Comparison of ENCODE assay signal across 18 cellular contexts in the genomic region with DNA sequence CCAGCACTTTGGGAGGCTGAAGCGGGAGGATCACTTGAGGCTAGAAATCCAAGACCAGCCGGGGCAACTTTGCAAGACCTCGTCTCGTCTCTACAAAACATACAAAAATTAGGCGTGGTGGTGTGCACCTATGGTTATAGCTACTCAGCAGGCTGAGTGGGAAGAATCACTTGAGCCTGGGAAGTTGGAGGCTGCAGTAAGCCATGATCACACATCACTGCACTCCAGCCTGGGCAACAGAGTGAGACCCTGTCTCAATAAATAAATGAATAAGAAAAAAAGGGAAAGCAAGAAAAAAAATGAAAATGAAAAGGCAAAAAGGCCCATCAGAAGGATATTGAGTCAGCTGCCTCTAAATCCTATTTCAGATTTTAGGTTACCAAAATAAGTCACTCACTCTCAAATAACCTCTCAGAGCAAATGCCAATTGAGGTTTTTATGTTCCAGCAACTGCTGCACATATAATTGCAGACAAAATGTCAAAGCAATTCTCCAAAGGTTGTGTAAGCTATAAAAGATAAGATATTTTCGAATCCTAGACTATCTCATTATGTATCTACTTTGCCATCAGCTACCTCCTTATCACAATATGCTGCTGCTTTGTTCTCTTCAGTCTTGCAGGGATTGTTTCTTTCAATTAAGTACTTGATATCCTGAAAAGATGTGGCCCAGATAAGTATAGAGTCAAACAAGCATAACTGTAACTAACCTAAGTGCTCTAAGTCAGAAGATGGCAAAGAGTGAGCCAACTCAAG. TPM values are rescaled to one million over a fixed set of nuclear protein-coding genes. Genes with fewer than 3 reads are reported as not detected.
DNase-seq lines count a peak whose midpoint lies in the region; ATAC-seq and TF ChIP-seq lines count a peak whose summit lies in the region.
"Had no signal": no experiment of that assay in that cellular context is flagged by ENCODE, and none has a peak within 500 bp of the region (broad histone marks: within the 10 kb centered on the region; RNA-seq: fewer than 3 reads in every experiment).

No MANE protein-coding gene starts in this region.

- no peak overlapping the region for H2BK12ac ChIP-seq in H9 (ENCODE audit: insufficient read length, low read depth, low read length)

- H3K23me2 ChIP-seq in H9 (ENCODE audit: insufficient read length, low read depth, low read length, poor library complexity, severe bottlenecking): peaks cover 14% of the 10 kb centered on the region

- no peak overlapping the region for H3T11ph ChIP-seq in H9 (ENCODE audit: low read length)

- no peak overlapping the region for H3K56ac ChIP-seq in H9 (ENCODE audit: insufficient read length, low read depth, low read length)

- peak overlapping the region; percentile 49 for H3K23ac ChIP-seq in H9 (ENCODE audit: insufficient read length, low read depth, low read length)

- no peak overlapping the region for H4K8ac ChIP-seq in H9 (replicated peaks; ENCODE audit: insufficient read length, low read depth, low read length)

- H3K27ac Mint-ChIP-seq in H9 (peak overlapping the region in 1 of 3 experiments; percentile 24; a peak in 1 of 7 replicates), neural crest cell (ENCODE audit: unreplicated experiment) (no peak overlapping the region), MCF 10A (ENCODE audit: low read depth, unreplicated experiment) (no peak overlapping the region)
- H3K27ac Mint-ChIP-seq in activated naive CD8-positive, alpha-beta T cell treated with anti-CD3 and anti-CD28 coated beads for 36 hours: peak overlapping the region; percentile 45

- H3K18ac ChIP-seq in H9 (ENCODE audit: insufficient read length, low read depth, low read length): no peak overlapping the region

- POLR2A ChIA-PET in SK-N-SH (lab: Yijun Ruan, JAX): no interaction called here
- POLR2A ChIA-PET in MCF 10A (lab: Yijun Ruan, JAX): interaction anchor here (0.7 to 2.1 kb wide), 2 partner anchors 11 to 50 kb away, joined by 3 to 11 read pairs; no protein-coding TSS in a partner anchor

- H3K27me3 Mint-ChIP-seq in H9 (ENCODE audit: low read depth): no peaks in the 10 kb centered on the region
- no peaks in the 10 kb centered on the region for H3K27me3 Mint-ChIP-seq in activated naive CD8-positive, alpha-beta T cell treated with anti-CD3 and anti-CD28 coated beads for 36 hours
- no peaks in the 10 kb centered on the region for H3K27me3 Mint-ChIP-seq in neural crest cell (ENCODE audit: low read depth)
- no peaks in the 10 kb centered on the region for H3K27me3 Mint-ChIP-seq in MCF 10A (ENCODE audit: insufficient read depth, unreplicated experiment)

- H3K4me2 ChIP-seq in SK-N-SH (no peak overlapping the region), H9 (ENCODE audit: insufficient read depth, insufficient read length, low read length) (no peak overlapping the region)
- H3K4me2 ChIP-seq: smooth muscle cell had no signal

- H3K9me2 ChIP-seq in SK-N-SH: no peaks in the 10 kb centered on the region

- H3K14ac ChIP-seq in H9 (ENCODE audit: insufficient read depth, low read length): no peak overlapping the region

- no peak overlapping the region for H3K4ac ChIP-seq in H9 (ENCODE audit: low read depth, low read length)

- no TSS peak for BruUV-seq in MCF 10A (replicated peaks; lab: Mats Ljungman, UMichigan)

- no peaks in the 10 kb centered on the region for H3K9me3 ChIP-seq in SK-N-SH
- H3K9me3 ChIP-seq in H9 (ENCODE audit: control insufficient read depth, low read depth, low read length): no peaks in the 10 kb centered on the region
- no peaks in the 10 kb centered on the region for H3K9me3 ChIP-seq in tibial artery

- peaks cover 13% of the 10 kb centered on the region for H3K79me1 ChIP-seq in H9 (ENCODE audit: insufficient read depth, low read depth, low read length, poor library complexity, severe bottlenecking)

- no peak overlapping the region for H3K4me3 Mint-ChIP-seq in H9
- no peak overlapping the region for H3K4me3 Mint-ChIP-seq in activated naive CD8-positive, alpha-beta T cell treated with anti-CD3 and anti-CD28 coated beads for 36 hours
- H3K4me3 Mint-ChIP-seq in neural crest cell: peak overlapping the region; percentile 34
- H3K4me3 Mint-ChIP-seq in MCF 10A (ENCODE audit: unreplicated experiment): no peak overlapping the region

- H2BK20ac ChIP-seq in H9 (ENCODE audit: low read depth, low read length, poor library complexity, severe bottlenecking): no peak overlapping the region

- TF ChIP-seq RAD21 in SK-N-SH (IDR thresholded peaks at IDR 0.05; ENCODE audit: low read length): no peak

- H2AFZ ChIP-seq in SK-N-SH (ENCODE audit: low read depth): no peak overlapping the region
- H2AFZ ChIP-seq in H9 (ENCODE audit: low read length): no peak overlapping the region

- H3K9ac ChIP-seq in SK-N-SH (no peak overlapping the region), H9 (ENCODE audit: extremely low read depth, insufficient read length, low read length) (no peak overlapping the region)

- no peak overlapping the region for H2BK15ac ChIP-seq in H9 (ENCODE audit: low read depth, low read length)

- peaks cover 85% of the 10 kb centered on the region for H4K20me1 ChIP-seq in SK-N-SH (ENCODE audit: insufficient read depth)
- no peaks in the 10 kb centered on the region for H4K20me1 ChIP-seq in H9 (ENCODE audit: control insufficient read depth, insufficient read depth, insufficient read length)

- H2AK5ac ChIP-seq in H9 (ENCODE audit: insufficient read length, low read length): no peak overlapping the region

- no peak overlapping the region for H2BK5ac ChIP-seq in H9 (ENCODE audit: insufficient read length, low read length)

- no peak for DNase-seq in SK-N-SH
- no peak for DNase-seq in H9
- no peak for DNase-seq in activated naive CD8-positive, alpha-beta T cell treated with anti-CD3 and anti-CD28 coated beads for 36 hours
- no peak for DNase-seq in neural crest cell (ENCODE audit: low read depth, low spot score)
- no peak for DNase-seq in tibial artery
- no peak for DNase-seq in MCF 10A (ENCODE audit: unreplicated experiment)
- DNase-seq: activated CD8-positive, alpha-beta memory T cell treated with anti-CD3 and anti-CD28 coated beads, Interleukin-2, amount 50 U/mL, for 48 hours; islet precursor cell; KG1; mesenchymal stem cell; NCI-H146; NCI-H345; stimulated activated naive CD8-positive, alpha-beta T cell treated with anti-CD3 and anti-CD28 coated beads, Interleukin-15, Interleukin-2, amounts not matched to agents 100 U/mL and 50 U/mL, for 24 hours had no signal

- 85% methylated on average over 6 of the region's 6 CpGs for WGBS in SK-N-SH (ENCODE audit: low lambda C conversion rate)
- no CpG with 5 or more reads among the region's 6 CpGs for WGBS in H9 (ENCODE audit: extremely low coverage, insufficient read length, low lambda C conversion rate)

- H3K79me2 ChIP-seq in SK-N-SH (ENCODE audit: insufficient read depth) (peaks cover 93% of the 10 kb centered on the region), H9 (ENCODE audit: insufficient read depth, low read length) (peaks cover 76% of the 10 kb centered on the region)

- no peaks in the 10 kb centered on the region; a peak in 1 of 5 replicates for H3K9me3 Mint-ChIP-seq in H9
- no peaks in the 10 kb centered on the region for H3K9me3 Mint-ChIP-seq in activated naive CD8-positive, alpha-beta T cell treated with anti-CD3 and anti-CD28 coated beads for 36 hours
- no peaks in the 10 kb centered on the region for H3K9me3 Mint-ChIP-seq in neural crest cell
- no peaks in the 10 kb centered on the region for H3K9me3 Mint-ChIP-seq in MCF 10A (ENCODE audit: unreplicated experiment)

- TF ChIP-seq EP300 in SK-N-SH (IDR thresholded peaks at IDR 0.05; ENCODE audit: borderline replicate concordance in 1 of 2, low read depth in 1 of 2, low read length in 1 of 2): no peak

- ATAC-seq in SK-N-SH treated with all-trans-retinoic acid at 6 μM for 48 hours (no peak), GM21825 (IDR thresholded peaks at IDR 0.05; ENCODE audit: unreplicated experiment) (no peak)
- ATAC-seq: stimulated activated naive CD8-positive, alpha-beta T cell treated with anti-CD3 and anti-CD28 coated beads, Interleukin-15, Interleukin-2, amounts not matched to agents 100 U/mL and 50 U/mL, for 24 hours had no signal

- no peak overlapping the region for H3K27ac ChIP-seq in SK-N-SH (ENCODE audit: low read depth in 2 of 2, low read length in 1 of 2)
- no peak overlapping the region for H3K27ac ChIP-seq in H9 (ENCODE audit: insufficient read length, low read depth, low read length)
- H3K27ac ChIP-seq in tibial artery: no peak overlapping the region
- H3K27ac ChIP-seq: 22Rv1, coronary artery had no signal

- CTCF ChIA-PET in SK-N-SH (lab: Yijun Ruan, JAX): interaction anchor here (1.4 to 2.0 kb wide), 2 partner anchors 66 to 218 kb away, joined by 3 to 7 read pairs; no protein-coding TSS in a partner anchor
- CTCF ChIA-PET in MCF 10A (lab: Yijun Ruan, JAX): interaction anchor here (0.6 to 1.0 kb wide), 2 partner anchors 11 to 69 kb away, joined by 3 to 6 read pairs; no protein-coding TSS in a partner anchor

- no peak overlapping the region for H4K91ac ChIP-seq in H9 (ENCODE audit: insufficient read length, low read depth, low read length)

- intact Hi-C loops in tibial artery (cut with DNase I; ENCODE audit: low total_unique reads): no loop called here
- intact Hi-C loops in MCF 10A (cut with micrococcal nuclease): no loop called here

- no peaks in the 10 kb centered on the region for H3K27me3 ChIP-seq in SK-N-SH (ENCODE audit: insufficient read depth)
- no peaks in the 10 kb centered on the region for H3K27me3 ChIP-seq in H9 (ENCODE audit: insufficient read depth, low read length)
- no peaks in the 10 kb centered on the region for H3K27me3 ChIP-seq in tibial artery

- no peak overlapping the region for H4K5ac ChIP-seq in H9 (ENCODE audit: insufficient read length, low read depth, low read length)

- H3K4me3 ChIP-seq in SK-N-SH (ENCODE audit: low read depth in 2 of 2, low read length in 1 of 2) (no peak overlapping the region), tibial artery (no peak overlapping the region)
- H3K4me3 ChIP-seq: coronary artery, smooth muscle cell had no signal

- H3K36me3 ChIP-seq in SK-N-SH (replicated peaks in 1 of 2; ENCODE audit: control insufficient read depth in 1 of 2, insufficient read depth in 2 of 2, low read length in 1 of 2) (peaks cover 20 to 70% of the 10 kb centered on the region in 2 experiments), tibial artery (peaks cover 14 to 40% (median 15%) of the 10 kb centered on the region in 3 donors)

- H3K4me1 ChIP-seq in SK-N-SH (ENCODE audit: control insufficient read depth in 1 of 2, insufficient read depth in 2 of 2, low read depth in 1 of 2, low read length in 1 of 2): peaks cover 12 to 17% of the 10 kb centered on the region in 2 experiments
- H3K4me1 ChIP-seq in H9 (ENCODE audit: insufficient read depth, low read length): no peaks in the 10 kb centered on the region
- H3K4me1 ChIP-seq in tibial artery: peaks cover 6 to 58% (median 39%) of the 10 kb centered on the region in 4 donors

- H3K4me1 Mint-ChIP-seq in H9 (peaks cover 23 to 27% of the 10 kb centered on the region in 2 experiments), neural crest cell (peaks cover 41% of the 10 kb centered on the region), MCF 10A (ENCODE audit: insufficient read depth, unreplicated experiment) (peaks cover 21% of the 10 kb centered on the region)
- peaks cover 45% of the 10 kb centered on the region for H3K4me1 Mint-ChIP-seq in activated naive CD8-positive, alpha-beta T cell treated with anti-CD3 and anti-CD28 coated beads for 36 hours

- TF ChIP-seq CTCF in SK-N-SH (IDR thresholded peaks at IDR 0.05): no peak
- no peak for TF ChIP-seq CTCF in H9 (conservative IDR thresholded peaks at IDR 0.05)
- no peak for TF ChIP-seq CTCF in neural crest cell (conservative IDR thresholded peaks at IDR 0.05)
- TF ChIP-seq CTCF in tibial artery (IDR thresholded peaks at IDR 0.05): no peak
- TF ChIP-seq CTCF in MCF 10A (IDR thresholded peaks at IDR 0.05; ENCODE audit: unreplicated experiment): no peak

- H3K36me3 Mint-ChIP-seq in H9 (ENCODE audit: insufficient read depth in 1 of 3, low read depth in 3 of 3): peaks cover 38 to 74% (median 72%) of the 10 kb centered on the region in 3 experiments; a peak in 6 of 7 replicates
- H3K36me3 Mint-ChIP-seq in activated naive CD8-positive, alpha-beta T cell treated with anti-CD3 and anti-CD28 coated beads for 36 hours: peaks cover 61% of the 10 kb centered on the region
- peaks cover 21% of the 10 kb centered on the region for H3K36me3 Mint-ChIP-seq in neural crest cell (ENCODE audit: low read depth)
- H3K36me3 Mint-ChIP-seq in MCF 10A (ENCODE audit: insufficient read depth, unreplicated experiment): peaks cover 71% of the 10 kb centered on the region

- no peak overlapping the region for H2BK120ac ChIP-seq in H9 (ENCODE audit: low read depth, low read length, poor library complexity, severe bottlenecking)

- H3F3A ChIP-seq in SK-N-SH (replicated peaks; ENCODE audit: insufficient read depth): peaks cover 25% of the 10 kb centered on the region

RNA-seq across cellular contexts. Expression of a gene that starts 4.7 kb away (rescaled TPM):
- 19.7 and 20.9 TPM in 2 replicates for polyA plus RNA-seq in SK-N-SH (2012; rRNA removed)
- polyA plus RNA-seq in SK-N-SH (2012; cell fraction: cytosol; rRNA removed): 27.7 and 28.8 TPM in 2 replicates
- 22.7 and 29.4 TPM in 2 replicates for polyA plus RNA-seq in SK-N-SH (2012; cell fraction: nucleus; rRNA removed)
- total RNA-seq in H9 (2021) (95.7 and 96.4 TPM in 2 replicates), neural crest cell (134 and 135 TPM in 2 replicates), MCF 10A (2022) (84.0 and 86.7 TPM in 2 replicates)
- total RNA-seq in activated naive CD8-positive, alpha-beta T cell treated with anti-CD3 and anti-CD28 coated beads for 36 hours: 100 to 1,000 TPM; 107 to 108 TPM

RNA-seq across cellular contexts. Expression of a gene that starts 40.1 kb away (rescaled TPM):
- polyA plus RNA-seq in SK-N-SH (2012; rRNA removed): 107 and 114 TPM in 2 replicates
- 89.6 and 97.3 TPM in 2 replicates for polyA plus RNA-seq in SK-N-SH (2012; cell fraction: cytosol; rRNA removed)
- polyA plus RNA-seq in SK-N-SH (2012; cell fraction: nucleus; rRNA removed): 64.0 and 86.4 TPM in 2 replicates
- total RNA-seq in H9 (2021) (46.4 and 48.9 TPM in 2 replicates), neural crest cell (49.9 and 51.6 TPM in 2 replicates), MCF 10A (2022) (66.5 and 73.3 TPM in 2 replicates)
- 10 to 100 TPM; 65.6 to 66.2 TPM for total RNA-seq in activated naive CD8-positive, alpha-beta T cell treated with anti-CD3 and anti-CD28 coated beads for 36 hours
